22 cellular contexts compared by ENCODE assay signal in the genomic region with DNA sequence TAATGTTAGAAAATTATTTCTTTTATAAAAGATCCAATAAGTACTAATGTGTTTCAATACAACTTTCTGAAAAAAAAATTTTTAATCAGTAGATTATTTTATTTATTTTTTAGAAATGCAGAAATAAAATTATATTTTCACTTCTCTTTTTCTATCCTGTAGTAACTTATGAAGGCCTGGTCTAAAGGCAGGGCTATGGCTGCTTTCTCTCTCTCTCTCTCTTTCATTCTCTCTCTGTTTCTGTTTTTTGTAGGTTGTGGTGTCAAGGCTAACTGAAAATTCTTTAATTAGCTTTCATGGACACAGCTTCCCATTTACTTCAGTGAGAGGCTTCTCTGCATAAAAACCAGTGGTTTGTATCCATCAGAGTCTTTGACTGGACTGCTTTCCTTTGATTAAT. TPM values are rescaled to one million over a fixed set of nuclear protein-coding genes. Genes with fewer than 3 reads are reported as not detected.
A peak's percentile ranks its signal among the peaks of the same experiment; 100 is the strongest.
DNase-seq lines count a peak whose midpoint lies in the region; ATAC-seq and TF ChIP-seq lines count a peak whose summit lies in the region.
"Had no signal": no experiment of that assay in that cellular context is flagged by ENCODE, and none has a peak within 500 bp of the region (broad histone marks: within the 10 kb centered on the region; RNA-seq: fewer than 3 reads in every experiment).

No MANE protein-coding gene starts in this region.

- peaks cover 13% of the 10 kb centered on the region for H3K4me1 Mint-ChIP-seq in brain
- H3K4me1 Mint-ChIP-seq in stimulated activated naive CD8-positive, alpha-beta T cell treated with anti-CD3 and anti-CD28 coated beads, Interleukin-15, amount 100 ng/mL, for 72 hours = no peaks in the 10 kb centered on the region
- H3K4me1 Mint-ChIP-seq: activated naive CD4-positive, alpha-beta T cell treated with anti-CD3 and anti-CD28 coated beads, Interleukin-2, amount 10 ng/mL, durations not matched to agents 7 days and 5 days had no signal

- peak; percentile 79 for ATAC-seq in GM18498 (IDR thresholded peaks at IDR 0.05; ENCODE audit: unreplicated experiment)
- peak; percentile 72 for ATAC-seq in GM21447 (IDR thresholded peaks at IDR 0.05; ENCODE audit: unreplicated experiment)
- ATAC-seq in HG03521 (IDR thresholded peaks at IDR 0.05; ENCODE audit: unreplicated experiment) = peak; percentile 59
- ATAC-seq in HG02678 (IDR thresholded peaks at IDR 0.05; ENCODE audit: unreplicated experiment) = no peak
- ATAC-seq in stimulated activated naive CD8-positive, alpha-beta T cell treated with anti-CD3 and anti-CD28 coated beads, Interleukin-15, amount 100 ng/mL, for 72 hours = no peak
- ATAC-seq: GM23338, heart left ventricle, sciatic nerve had no signal

- no peak for DNase-seq in pons (ENCODE audit: low spot score)
- no peak for DNase-seq in G401 (ENCODE audit: low spot score)
- DNase-seq in stimulated activated naive CD8-positive, alpha-beta T cell treated with anti-CD3 and anti-CD28 coated beads, Interleukin-15, amount 100 ng/mL, for 72 hours = no peak
- DNase-seq: activated naive CD4-positive, alpha-beta T cell treated with anti-CD3 and anti-CD28 coated beads, Interleukin-2, amount 10 ng/mL, durations not matched to agents 7 days and 5 days; heart left ventricle; islet precursor cell; KG1; midbrain; NCI-H187 treated with DMSO at 0.1 percent for 48 hours; NCI-H526 treated with DMSO at 0.1 percent for 48 hours; occipital lobe; RPMI8226; T-helper 1 cell had no signal

- H3K27ac Mint-ChIP-seq in brain = peak overlapping the region in 4 of 5 experiments; percentile 84 to 94 (median 89)
- H3K27ac Mint-ChIP-seq in stimulated activated naive CD8-positive, alpha-beta T cell treated with anti-CD3 and anti-CD28 coated beads, Interleukin-15, amount 100 ng/mL, for 72 hours = no peak overlapping the region
- H3K27ac Mint-ChIP-seq: activated naive CD4-positive, alpha-beta T cell treated with anti-CD3 and anti-CD28 coated beads, Interleukin-2, amount 10 ng/mL, durations not matched to agents 7 days and 5 days; GM23338; type B pancreatic cell had no signal

- H3K36me3 Mint-ChIP-seq in brain = peaks cover 15% of the 10 kb centered on the region
- H3K36me3 Mint-ChIP-seq: activated naive CD4-positive, alpha-beta T cell treated with anti-CD3 and anti-CD28 coated beads, Interleukin-2, amount 10 ng/mL, durations not matched to agents 7 days and 5 days; type B pancreatic cell had no signal

- peak overlapping the region in 4 of 5 experiments; percentile 2 to 68 (median 49) for H3K4me3 Mint-ChIP-seq in brain
- no peak overlapping the region for H3K4me3 Mint-ChIP-seq in stimulated activated naive CD8-positive, alpha-beta T cell treated with anti-CD3 and anti-CD28 coated beads, Interleukin-15, amount 100 ng/mL, for 72 hours
- H3K4me3 Mint-ChIP-seq: activated naive CD4-positive, alpha-beta T cell treated with anti-CD3 and anti-CD28 coated beads, Interleukin-2, amount 10 ng/mL, durations not matched to agents 7 days and 5 days; GM23338; type B pancreatic cell had no signal

- in situ Hi-C loops in G401 (cut with HindIII; ENCODE audit: low sequenced_read_pairs) = no loop called here

- H3K9me3 Mint-ChIP-seq in brain = no peaks in the 10 kb centered on the region
- H3K9me3 Mint-ChIP-seq in stimulated activated naive CD8-positive, alpha-beta T cell treated with anti-CD3 and anti-CD28 coated beads, Interleukin-15, amount 100 ng/mL, for 72 hours = no peaks in the 10 kb centered on the region
- H3K9me3 Mint-ChIP-seq: activated naive CD4-positive, alpha-beta T cell treated with anti-CD3 and anti-CD28 coated beads, Interleukin-2, amount 10 ng/mL, durations not matched to agents 7 days and 5 days; GM23338 had no signal

- no peak for TF ChIP-seq CTCF in brain (conservative IDR thresholded peaks at IDR 0.05)

- H3K27me3 Mint-ChIP-seq in brain = no peaks in the 10 kb centered on the region
- peaks cover 12% of the 10 kb centered on the region for H3K27me3 Mint-ChIP-seq in stimulated activated naive CD8-positive, alpha-beta T cell treated with anti-CD3 and anti-CD28 coated beads, Interleukin-15, amount 100 ng/mL, for 72 hours
- H3K27me3 Mint-ChIP-seq: activated naive CD4-positive, alpha-beta T cell treated with anti-CD3 and anti-CD28 coated beads, Interleukin-2, amount 10 ng/mL, durations not matched to agents 7 days and 5 days had no signal

RNA-seq across cellular contexts. Expression of a gene that starts 23.8 kb away (rescaled TPM):
- polyA plus RNA-seq in brain (ENCODE audit: insufficient read depth, low read depth, low replicate concordance) = 3.0 TPM
- 1.0 and 2.0 TPM in 2 replicates for total RNA-seq in G401 (2014; rRNA removed; shearing (Covaris generic))
- total RNA-seq: dermis microvascular lymphatic vessel endothelial cell, GM23338, sciatic nerve had no signal
- polyA plus RNA-seq: heart left ventricle had no signal

Comparison
In these comparisons a context has a peak if more than half of its experiments do, and no peak if none do; other contexts are left out.
1. ATAC-seq: peak in GM18498 (single experiment), GM21447 (single experiment) and HG03521 (single experiment); none in HG02678 (single experiment) and stimulated activated naive CD8-positive, alpha-beta T cell treated with anti-CD3 and anti-CD28 coated beads, Interleukin-15, amount 100 ng/mL, for 72 hours (single experiment).
2. H3K27ac Mint-ChIP-seq: peak in brain (4 of 5); none in stimulated activated naive CD8-positive, alpha-beta T cell treated with anti-CD3 and anti-CD28 coated beads, Interleukin-15, amount 100 ng/mL, for 72 hours (0 of 2).
3. H3K4me3 Mint-ChIP-seq: peak in brain (4 of 5); none in stimulated activated naive CD8-positive, alpha-beta T cell treated with anti-CD3 and anti-CD28 coated beads, Interleukin-15, amount 100 ng/mL, for 72 hours (0 of 2).